In genomic region chr19:41945135-41945766, GRCh38 we compare ENCODE assay signal across 8 cellular contexts. TPM values are rescaled to one million over a fixed set of nuclear protein-coding genes. Genes with fewer than 3 reads are reported as not detected.
DNase-seq lines count a peak whose midpoint lies in the region; ATAC-seq and TF ChIP-seq lines count a peak whose summit lies in the region.

No MANE protein-coding gene starts in this region.

- H3K36me3 ChIP-seq in upper lobe of left lung: no peaks in the 10 kb centered on the region

- intact Hi-C loops in activated CD4-positive, alpha-beta T cell treated with anti-CD3 and anti-CD28 coated beads for 36 hours (cut with DNase I, micrococcal nuclease): loop anchor here (1.0 to 10.0 kb wide), 9 partner anchors 14 to 400 kb away; partner anchors contain the start of genes RABAC1 (in 1 of the 2) and RPS19 (in 1 of the 2)
- intact Hi-C loops in left colon (cut with DNase I, micrococcal nuclease): no loop called here

- no peaks in the 10 kb centered on the region for H3K36me3 Mint-ChIP-seq in activated CD4-positive, alpha-beta T cell treated with anti-CD3 and anti-CD28 coated beads for 36 hours (ENCODE audit: low read depth)

- H3K4me3 ChIP-seq in upper lobe of left lung: no peak overlapping the region

- peak overlapping the region; percentile 96 for H3K27ac Mint-ChIP-seq in activated CD4-positive, alpha-beta T cell treated with anti-CD3 and anti-CD28 coated beads for 36 hours

- ATAC-seq in GM18858 (IDR thresholded peaks at IDR 0.05; ENCODE audit: unreplicated experiment) (peak; percentile 71), HG02970 (IDR thresholded peaks at IDR 0.05; ENCODE audit: low FRiP score, unreplicated experiment) (peak; percentile 83), left colon (peak; percentile 46), upper lobe of left lung (ENCODE audit: low FRiP score in 2 of 2) (peak; percentile 15 to 18)
- ATAC-seq in activated CD4-positive, alpha-beta T cell treated with anti-CD3 and anti-CD28 coated beads for 36 hours: peak; percentile 92

- POLR2A ChIA-PET in activated CD4-positive, alpha-beta T cell treated with anti-CD3 and anti-CD28 coated beads for 36 hours (lab: Charles Lee): interaction anchor here (0.6 to 2.2 kb wide), 12 partner anchors 8 to 81 kb away, joined by 3 to 12 read pairs (median 5); partner anchors contain the start of gene RABAC1

- H3K4me1 Mint-ChIP-seq in activated CD4-positive, alpha-beta T cell treated with anti-CD3 and anti-CD28 coated beads for 36 hours: peaks cover 50% of the 10 kb centered on the region

- no peak for TF ChIP-seq POLR2A in upper lobe of left lung (IDR thresholded peaks at IDR 0.05)

- WGBS in upper lobe of left lung, 2 donors: 50 to 66% methylated on average over 7 to 8 of the region's 8 CpGs

- CTCF ChIA-PET in activated CD4-positive, alpha-beta T cell treated with anti-CD3 and anti-CD28 coated beads for 36 hours (lab: Charles Lee): interaction anchor here (0.7 to 3.9 kb wide), 16 partner anchors 8 to 152 kb away, joined by 3 to 18 read pairs (median 6); partner anchors contain the start of genes RABAC1 and RPS19

- peaks cover 0 to 12% (median 7%) of the 10 kb centered on the region in 4 donors for H3K27me3 ChIP-seq in upper lobe of left lung

- peak overlapping the region; percentile 41 for H3K4me3 Mint-ChIP-seq in activated CD4-positive, alpha-beta T cell treated with anti-CD3 and anti-CD28 coated beads for 36 hours

- TF ChIP-seq EP300 in upper lobe of left lung (IDR thresholded peaks at IDR 0.05): no peak

- TF ChIP-seq CTCF in upper lobe of left lung (IDR thresholded peaks at IDR 0.05): no peak

- H3K4me1 ChIP-seq in upper lobe of left lung: peaks cover 1 to 10% (median 9%) of the 10 kb centered on the region in 4 donors

- no peaks in the 10 kb centered on the region for H3K9me3 ChIP-seq in upper lobe of left lung

- H3K27me3 Mint-ChIP-seq in activated CD4-positive, alpha-beta T cell treated with anti-CD3 and anti-CD28 coated beads for 36 hours: peaks cover 4% of the 10 kb centered on the region

- H3K9me3 Mint-ChIP-seq in activated CD4-positive, alpha-beta T cell treated with anti-CD3 and anti-CD28 coated beads for 36 hours (ENCODE audit: low read depth): no peaks in the 10 kb centered on the region

- peak; percentile 95 for DNase-seq in activated CD4-positive, alpha-beta T cell treated with anti-CD3 and anti-CD28 coated beads for 36 hours
- peak; percentile 66 to 68 for DNase-seq in left colon
- peak in 1 of 2 donors; percentile 61 for DNase-seq in upper lobe of left lung
- DNase-seq in T1000 (lab: John Stamatoyannopoulos, UW): no peak
- no peak for DNase-seq in NCI-H146 treated with DMSO at 0.1 percent for 48 hours (lab: John Stamatoyannopoulos, UW; ENCODE audit: unreplicated experiment)
- DNase-seq in SHP77 (lab: John Stamatoyannopoulos, UW): no peak

- no peak overlapping the region for H3K27ac ChIP-seq in upper lobe of left lung

RNA-seq across cellular contexts. Expression of gene RABAC1, which starts 13.9 kb away (rescaled TPM):
- total RNA-seq in activated CD4-positive, alpha-beta T cell treated with anti-CD3 and anti-CD28 coated beads for 36 hours: 10 to 100 TPM; 35.3 to 49.7 TPM
- total RNA-seq in left colon (100 to 1,000 TPM; 177 to 196 TPM), upper lobe of left lung (100 to 1,000 TPM in 5 of 6 donors, 10 to 100 TPM in 1; 59.7 to 222 (median 163) TPM)

RNA-seq across cellular contexts. Expression of gene ERFL, which starts 17.0 kb away (rescaled TPM):
- 1 to 10 TPM; 1.7 to 1.9 TPM for total RNA-seq in activated CD4-positive, alpha-beta T cell treated with anti-CD3 and anti-CD28 coated beads for 36 hours
- total RNA-seq in left colon (1 to 10 TPM; 1.1 to 1.7 TPM), upper lobe of left lung (1 to 10 TPM in 2 of 6 donors, under 1 TPM in 3, not detected in 1; 0.20 to 6.3 (median 0.49) TPM)

RNA-seq across cellular contexts. Expression of gene ATP1A3, which starts 48.8 kb away (rescaled TPM):
- 1 to 10 TPM; 1.8 TPM for total RNA-seq in activated CD4-positive, alpha-beta T cell treated with anti-CD3 and anti-CD28 coated beads for 36 hours
- 1 to 10 TPM; 1.2 to 1.6 TPM for total RNA-seq in left colon
- total RNA-seq in upper lobe of left lung: under 1 TPM in 4 of 6 donors, not detected in 2; under 0.01 to 0.51 (median 0.15) TPM

Comparison
In these comparisons a context has a peak if more than half of its experiments do, and no peak if none do; other contexts are left out.
1. ATAC-seq: peak in every context shown above with its lines; median percentile 92 in activated CD4-positive, alpha-beta T cell treated with anti-CD3 and anti-CD28 coated beads for 36 hours; 83 in HG02970; 71 in GM18858; 46 in left colon; 16 in upper lobe of left lung.
2. DNase-seq: peak in activated CD4-positive, alpha-beta T cell treated with anti-CD3 and anti-CD28 coated beads for 36 hours (single experiment) and left colon (2 of 2); none in T1000 (single experiment), NCI-H146 treated with DMSO at 0.1 percent for 48 hours (single experiment) and SHP77 (0 of 2).
3. intact Hi-C loops: an anchor here in activated CD4-positive, alpha-beta T cell treated with anti-CD3 and anti-CD28 coated beads for 36 hours (1.0 to 10.0 kb wide); none called in left colon.